ENCODE assay signal across 8 cellular contexts in genomic region chr3:38453914-38454178, GRCh38. TPM values are rescaled to one million over a fixed set of nuclear protein-coding genes. Genes with fewer than 3 reads are reported as not detected.
DNase-seq lines count a peak whose midpoint lies in the region; ATAC-seq and TF ChIP-seq lines count a peak whose summit lies in the region.

No MANE protein-coding gene starts in this region.

- ATAC-seq in stimulated activated naive CD8-positive, alpha-beta T cell treated with anti-CD3 and anti-CD28 coated beads, Interleukin-15, Interleukin-2, amounts not matched to agents 100 U/mL and 50 U/mL, for 24 hours: no peak
- ATAC-seq in HG03378 (IDR thresholded peaks at IDR 0.05; ENCODE audit: unreplicated experiment) (no peak), GM21423 (IDR thresholded peaks at IDR 0.05; ENCODE audit: unreplicated experiment) (no peak)

- peaks cover 11% of the 10 kb centered on the region for H3K27me3 Mint-ChIP-seq in stimulated activated naive CD8-positive, alpha-beta T cell treated with anti-CD3 and anti-CD28 coated beads, Interleukin-15, Interleukin-2, amounts not matched to agents 100 ng/mL and 50 ng/mL, for 24 hours
- H3K27me3 Mint-ChIP-seq in brain: peaks cover 4% of the 10 kb centered on the region
- H3K27me3 Mint-ChIP-seq in mesothelial cell of epicardium (ENCODE audit: low read depth): no peaks in the 10 kb centered on the region

- peaks cover 19% of the 10 kb centered on the region for H3K4me1 Mint-ChIP-seq in stimulated activated naive CD8-positive, alpha-beta T cell treated with anti-CD3 and anti-CD28 coated beads, Interleukin-15, Interleukin-2, amounts not matched to agents 100 ng/mL and 50 ng/mL, for 24 hours (ENCODE audit: low read depth)
- H3K4me1 Mint-ChIP-seq in brain (peaks cover 43% of the 10 kb centered on the region), mesothelial cell of epicardium (peaks cover 38% of the 10 kb centered on the region)

- DNase-seq in stimulated activated naive CD8-positive, alpha-beta T cell treated with anti-CD3 and anti-CD28 coated beads, Interleukin-15, Interleukin-2, amounts not matched to agents 100 U/mL and 50 U/mL, for 24 hours: no peak
- DNase-seq in mesothelial cell of epicardium (ENCODE audit: low spot score in 2 of 2, unreplicated experiment in 2 of 2): no peak
- DNase-seq in mucosa of gallbladder (ENCODE audit: low spot score): no peak
- no peak for DNase-seq in COR-L47 (lab: John Stamatoyannopoulos, UW)

- peak overlapping the region; percentile 37 for H3K4me3 Mint-ChIP-seq in stimulated activated naive CD8-positive, alpha-beta T cell treated with anti-CD3 and anti-CD28 coated beads, Interleukin-15, Interleukin-2, amounts not matched to agents 100 ng/mL and 50 ng/mL, for 24 hours
- H3K4me3 Mint-ChIP-seq in brain (peak overlapping the region; percentile 79 to 100 (median 99)), mesothelial cell of epicardium (peak overlapping the region; percentile 73)

- peaks cover 4% of the 10 kb centered on the region for H3K9me3 Mint-ChIP-seq in stimulated activated naive CD8-positive, alpha-beta T cell treated with anti-CD3 and anti-CD28 coated beads, Interleukin-15, Interleukin-2, amounts not matched to agents 100 ng/mL and 50 ng/mL, for 24 hours
- H3K9me3 Mint-ChIP-seq in brain: peaks cover 0 to 3% (median 0%) of the 10 kb centered on the region in 5 experiments
- H3K9me3 Mint-ChIP-seq in mesothelial cell of epicardium: peaks cover 13% of the 10 kb centered on the region

- H3K27ac Mint-ChIP-seq in stimulated activated naive CD8-positive, alpha-beta T cell treated with anti-CD3 and anti-CD28 coated beads, Interleukin-15, Interleukin-2, amounts not matched to agents 100 ng/mL and 50 ng/mL, for 24 hours: no peak overlapping the region
- H3K27ac Mint-ChIP-seq in brain (peak overlapping the region in 1 of 5 experiments; percentile 41), mesothelial cell of epicardium (no peak overlapping the region)

- no peaks in the 10 kb centered on the region for H3K36me3 Mint-ChIP-seq in stimulated activated naive CD8-positive, alpha-beta T cell treated with anti-CD3 and anti-CD28 coated beads, Interleukin-15, Interleukin-2, amounts not matched to agents 100 ng/mL and 50 ng/mL, for 24 hours (ENCODE audit: low read depth)
- H3K36me3 Mint-ChIP-seq in brain (peaks cover 15% of the 10 kb centered on the region), mesothelial cell of epicardium (peaks cover 5% of the 10 kb centered on the region)

- TF ChIP-seq CTCF in brain (conservative IDR thresholded peaks at IDR 0.05): no peak
- TF ChIP-seq CTCF in mesothelial cell of epicardium (IDR thresholded peaks at IDR 0.05; ENCODE audit: unreplicated experiment): no peak

RNA-seq across cellular contexts. Expression of gene ACVR2B, which starts 0.2 kb away (rescaled TPM):
- polyA plus RNA-seq in brain (ENCODE audit: insufficient read depth, low read depth, low replicate concordance): 1.8 TPM
- 45.5 to 50.4 TPM (median 49.9 TPM) in 3 replicates for total RNA-seq in mesothelial cell of epicardium
- total RNA-seq in mucosa of gallbladder: 8.6 TPM

RNA-seq across cellular contexts. Expression of gene EXOG, which starts 42.3 kb away (rescaled TPM):
- polyA plus RNA-seq in brain (ENCODE audit: insufficient read depth, low read depth, low replicate concordance): 8.3 TPM
- total RNA-seq in mesothelial cell of epicardium (17.4 to 19.5 TPM (median 18.6 TPM) in 3 replicates), mucosa of gallbladder (11.5 TPM)

Comparison
In these comparisons a context has a peak if more than half of its experiments do, and no peak if none do; other contexts are left out.
1. H3K4me3 Mint-ChIP-seq: peak in every context shown above with its lines; median percentile 99 in brain; 73 in mesothelial cell of epicardium; 37 in stimulated activated naive CD8-positive, alpha-beta T cell treated with anti-CD3 and anti-CD28 coated beads, Interleukin-15, Interleukin-2, amounts not matched to agents 100 ng/mL and 50 ng/mL, for 24 hours.